Comparison of ENCODE assay signal across 8 cellular contexts in genomic region chr2:113324684-113325160, GRCh38. TPM values are rescaled to one million over a fixed set of nuclear protein-coding genes. Genes with fewer than 3 reads are reported as not detected.
A peak's percentile ranks its signal among the peaks of the same experiment; 100 is the strongest.
DNase-seq lines count a peak whose midpoint lies in the region; ATAC-seq and TF ChIP-seq lines count a peak whose summit lies in the region.

No MANE protein-coding gene starts in this region.

- DNase-seq in Caki2 (ENCODE audit: low read depth) = peak; percentile 77
- peak; percentile 10 for DNase-seq in KG1 (lab: John Stamatoyannopoulos, UW)
- peak; percentile 92 for DNase-seq in RWPE1 (ENCODE audit: low spot score)
- peak; percentile 55 for DNase-seq in left cardiac atrium
- peak; percentile 27 for DNase-seq in renal cortical epithelial cell (ENCODE audit: low read depth)

- H3K27ac Mint-ChIP-seq in activated naive CD8-positive, alpha-beta T cell = no peak overlapping the region

- peak; percentile 84 to 86 for ATAC-seq in left cardiac atrium
- no peak for ATAC-seq in HG03175 (IDR thresholded peaks at IDR 0.05; ENCODE audit: unreplicated experiment)
- ATAC-seq in HG03159 (IDR thresholded peaks at IDR 0.05; ENCODE audit: unreplicated experiment) = no peak

- H3K4me1 Mint-ChIP-seq in activated naive CD8-positive, alpha-beta T cell (ENCODE audit: low read depth) = peaks cover 15% of the 10 kb centered on the region

- POLR2A ChIA-PET in RWPE1 (lab: Yijun Ruan, JAX; ENCODE audit: low non-redundant PET) = interaction anchor here (0.6 kb wide), 1 partner anchor 85 kb away, joined by 3 read pairs; no protein-coding TSS in a partner anchor

- peak overlapping the region; percentile 76 for H3K4me3 Mint-ChIP-seq in activated naive CD8-positive, alpha-beta T cell

- intact Hi-C loops in left cardiac atrium (cut with DNase I) = no loop called here

- peak overlapping the region; percentile 92 for H3K27ac ChIP-seq in RWPE1

- no peak for TF ChIP-seq CTCF in RWPE1 (conservative IDR thresholded peaks at IDR 0.05; ENCODE audit: low read depth)

- H3K36me3 Mint-ChIP-seq in activated naive CD8-positive, alpha-beta T cell = no peaks in the 10 kb centered on the region

- H3K9me3 Mint-ChIP-seq in activated naive CD8-positive, alpha-beta T cell (ENCODE audit: low read depth) = no peaks in the 10 kb centered on the region

- CTCF ChIA-PET in RWPE1 (lab: Yijun Ruan, JAX) = no interaction called here

- no peaks in the 10 kb centered on the region for H3K27me3 Mint-ChIP-seq in activated naive CD8-positive, alpha-beta T cell

- in situ Hi-C loops in Caki2 (cut with HindIII; ENCODE audit: low pct_unique_long_range_greater_than_20kb, low sequenced_read_pairs) = no loop called here

RNA-seq across cellular contexts. Expression of gene PAX8, which starts 46.0 kb away (rescaled TPM):
- 50.7 and 89.7 TPM in 2 replicates for total RNA-seq in Caki2 (2014; rRNA removed; shearing (Covaris generic); ENCODE audit: low replicate concordance)
- total RNA-seq in left cardiac atrium (1 to 10 TPM in 1 of 2 donors, under 1 TPM in 1; 0.13 to 1.9 TPM), renal cortical epithelial cell (86.5 and 273 TPM in 2 replicates)

Comparison
In these comparisons a context has a peak if more than half of its experiments do, and no peak if none do; other contexts are left out.
1. DNase-seq: peak in every context shown above with its lines; median percentile 92 in RWPE1; 77 in Caki2; 55 in left cardiac atrium; 27 in renal cortical epithelial cell; 10 in KG1.
2. ATAC-seq: peak in left cardiac atrium (2 of 2); none in HG03175 (single experiment) and HG03159 (single experiment).
3. RNA of gene PAX8, which starts 46.0 kb away (total RNA-seq): 86.5 to 273 TPM in renal cortical epithelial cell and 50.7 to 89.7 TPM in Caki2; 0.13 to 1.9 TPM in left cardiac atrium; every median in the first group is over 10 times any median in the second.